ENCODE assay signal across 8 cellular contexts in genomic region chr2:137964066-137964858, GRCh38. TPM values are rescaled to one million over a fixed set of nuclear protein-coding genes. Genes with fewer than 3 reads are reported as not detected.
A peak's percentile ranks its signal among the peaks of the same experiment; 100 is the strongest.
DNase-seq lines count a peak whose midpoint lies in the region; ATAC-seq, FAIRE-seq and TF ChIP-seq lines count a peak whose summit lies in the region.

Gene HNMT, plus strand, starts transcription at chr2:137964473. Its CDS starts 19 bp downstream, at chr2:137964492.

- no peaks in the 10 kb centered on the region for H3K36me3 ChIP-seq in HEK293 (ENCODE audit: control insufficient read depth in 2 of 2, insufficient read depth in 1 of 2, low read length in 2 of 2)

- peaks cover 7% of the 10 kb centered on the region for H3K27me3 Mint-ChIP-seq in activated naive CD8-positive, alpha-beta T cell treated with anti-CD3 and anti-CD28 coated beads for 36 hours

- peak within 1 kb of the TSS; percentile 38 for H3K4me3 ChIP-seq in HEK293 (ENCODE audit: low read depth, low read length)

- POLR2A ChIA-PET in HEK293 (lab: Yijun Ruan, JAX) = interaction anchor here (0.6 to 1.2 kb wide), 6 partner anchors 9 to 1462 kb away, joined by 3 to 5 read pairs (median 3); no protein-coding TSS in a partner anchor

- no peak within 1 kb of the TSS for H3K27ac Mint-ChIP-seq in activated naive CD8-positive, alpha-beta T cell treated with anti-CD3 and anti-CD28 coated beads for 36 hours

- H3K4me1 ChIP-seq in HEK293 (ENCODE audit: control insufficient read depth, insufficient read depth, low read length) = 0 out of 2 replicates have a peak, but pooled peaks cover 3% of the 10 kb centered on the region

- H3K27ac ChIP-seq in HEK293 (ENCODE audit: extremely low read depth, low read depth, low read length) = peak within 1 kb of the TSS; percentile 74

- CTCF ChIA-PET in HEK293 (lab: Yijun Ruan, JAX) = interaction anchor here (0.6 to 1.2 kb wide), 6 partner anchors 10 to 599 kb away, joined by 3 to 5 read pairs (median 3); no protein-coding TSS in a partner anchor

- H3K4me1 Mint-ChIP-seq in activated naive CD8-positive, alpha-beta T cell treated with anti-CD3 and anti-CD28 coated beads for 36 hours = no peaks in the 10 kb centered on the region

- no peaks in the 10 kb centered on the region for H3K9me3 Mint-ChIP-seq in activated naive CD8-positive, alpha-beta T cell treated with anti-CD3 and anti-CD28 coated beads for 36 hours

- peak; percentile 82 for DNase-seq in foreskin melanocyte
- peak; percentile 22 for DNase-seq in non-pigmented ciliary epithelial cell (ENCODE audit: low read depth)
- no peak for DNase-seq in activated CD8-positive, alpha-beta memory T cell treated with anti-CD3 and anti-CD28 coated beads for 24 hours
- no peak for DNase-seq in activated naive CD8-positive, alpha-beta T cell treated with anti-CD3 and anti-CD28 coated beads for 36 hours
- DNase-seq in NCI-H1417 treated with DMSO at 0.1 percent for 48 hours (lab: John Stamatoyannopoulos, UW) = no peak

- H3K36me3 Mint-ChIP-seq in activated naive CD8-positive, alpha-beta T cell treated with anti-CD3 and anti-CD28 coated beads for 36 hours = no peaks in the 10 kb centered on the region

- no peak within 1 kb of the TSS for H3K4me3 Mint-ChIP-seq in activated naive CD8-positive, alpha-beta T cell treated with anti-CD3 and anti-CD28 coated beads for 36 hours

- H3K9me3 ChIP-seq in HEK293 (ENCODE audit: control insufficient read depth, insufficient read depth, low read depth, low read length) = no peaks in the 10 kb centered on the region

- no peak for TF ChIP-seq CTCF in HEK293 (tag by site-specific recombination; IDR thresholded peaks at IDR 0.05)

- ATAC-seq in GM19023 (IDR thresholded peaks at IDR 0.05; ENCODE audit: unreplicated experiment) = no peak

- peak; percentile 95 for FAIRE-seq in TTC549 (lab: Jason Lieb, UNC)

TF ChIP-seq in HEK293, 187 proteins besides CTCF, POLR2A, EP300 and RAD21:
- TF ChIP-seq ZNF513 (tag by site-specific recombination; IDR thresholded peaks at IDR 0.05) = no peak
- 0 out of 2 replicates have a peak, but pooled peaks have one; percentile 22 for TF ChIP-seq ZNF518A (tag by site-specific recombination; conservative IDR thresholded peaks at IDR 0.05; ENCODE audit: low read depth)
- 0 out of 2 replicates have a peak, but pooled peaks have one; percentile 8 for TF ChIP-seq TRIM28 (IDR thresholded peaks at IDR 0.05; ENCODE audit: borderline replicate concordance, low read length)
- no peak for TF ChIP-seq ZBTB20 (tag by site-specific recombination; IDR thresholded peaks at IDR 0.05)
- 0 out of 2 replicates have a peak, but pooled peaks have one; percentile 15 for TF ChIP-seq PRDM10 (tag by site-specific recombination; IDR thresholded peaks at IDR 0.05)
- TF ChIP-seq ZNF362 (tag by site-specific recombination; IDR thresholded peaks at IDR 0.05) = peak; percentile 53; the same call in 1 of the 2 replicates
- TF ChIP-seq ZNF184 (tag by site-specific recombination; IDR thresholded peaks at IDR 0.05) = no peak
- no peak for TF ChIP-seq ZNF792 (tag by site-specific recombination; IDR thresholded peaks at IDR 0.05)

RNA-seq across cellular contexts. Expression of gene HNMT, which starts in this region (rescaled TPM):
- not detected for total RNA-seq in activated naive CD8-positive, alpha-beta T cell treated with anti-CD3 and anti-CD28 coated beads for 36 hours

Comparison
In these comparisons a context has a peak if more than half of its experiments do, and no peak if none do; other contexts are left out.
1. DNase-seq: peak in foreskin melanocyte (single experiment) and non-pigmented ciliary epithelial cell (single experiment); none in activated CD8-positive, alpha-beta memory T cell treated with anti-CD3 and anti-CD28 coated beads for 24 hours (single experiment), activated naive CD8-positive, alpha-beta T cell treated with anti-CD3 and anti-CD28 coated beads for 36 hours (single experiment) and NCI-H1417 treated with DMSO at 0.1 percent for 48 hours (single experiment).